ENCODE assay signal across 1 cellular context in genomic region chr17:18259621-18260331, GRCh38.
TF ChIP-seq lines count a peak whose summit lies in the region.

No MANE protein-coding gene starts in this region.

TF ChIP-seq in GM23338, 12 proteins besides CTCF, POLR2A, EP300 and RAD21 (continued from another document):
- TF ChIP-seq ETS1 (IDR thresholded peaks at IDR 0.05) = no peak
TF ChIP-seq in GM23338: peak in this region for 0.
